Comparison of ENCODE assay signal across 32 cellular contexts in the genomic region with DNA sequence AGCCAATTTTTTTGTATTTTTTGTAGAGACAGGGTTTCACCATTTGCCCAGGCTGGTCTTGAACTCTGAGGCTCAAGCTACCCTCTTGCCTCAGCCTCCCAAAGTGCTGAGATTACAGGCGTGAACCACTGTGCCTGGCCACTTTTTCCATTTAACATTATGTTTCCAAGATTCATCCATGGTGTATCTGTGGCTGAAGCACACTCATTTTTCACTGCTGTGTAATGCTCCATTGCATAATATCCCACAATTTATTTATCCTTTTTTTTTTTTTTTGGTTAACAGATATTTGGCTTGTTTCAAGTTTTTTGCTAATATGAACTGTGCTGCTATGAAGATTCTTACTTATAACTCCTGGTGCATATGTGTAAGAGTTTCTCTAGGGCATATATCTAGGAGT. TPM values are rescaled to one million over a fixed set of nuclear protein-coding genes. Genes with fewer than 3 reads are reported as not detected.
"Had no signal": no experiment of that assay in that cellular context is flagged by ENCODE, and none has a peak within 500 bp of the region (broad histone marks: within the 10 kb centered on the region; RNA-seq: fewer than 3 reads in every experiment).

No MANE protein-coding gene starts in this region.

- H3K4me3 Mint-ChIP-seq: dendritic cell treated with granulocyte-macrophage colony-stimulating factor and Interleukin-4, amounts not matched to agents 40 ng/mL and 50 ng/mL, for 4 days; memory B cell; stimulated activated effector memory CD8-positive, alpha-beta T cell treated with anti-CD3 and anti-CD28 coated beads, Interleukin-12 subunit alpha, Interleukin-12 subunit beta, amount 100 ng/mL, for 72 hours; type B pancreatic cell had no signal

- DNase-seq: colonic mucosa; effector CD8-positive, alpha-beta T cell; foreskin keratinocyte; heart left ventricle; kidney; mucosa of descending colon; naive thymus-derived CD4-positive, alpha-beta T cell; posterior cingulate gyrus; psoas muscle; stimulated activated CD4-positive, alpha-beta T cell treated with anti-CD3 and anti-CD28 coated beads, Interleukin-2, amount 100 ng/mL, for 24 hours; stimulated activated CD4-positive, alpha-beta T cell treated with anti-CD3 and anti-CD28 coated beads, Interleukin-4, amount 100 ng/mL, for 24 hours; stimulated activated naive CD4-positive, alpha-beta T cell treated with Interleukin-2 at 50 U/mL for 16 hours; stomach; testis; tibial artery had no signal

- H3K27me3 ChIP-seq: colonic mucosa, esophagus muscularis mucosa, foreskin keratinocyte, gastroesophageal sphincter, heart left ventricle, hepatocyte, neural progenitor cell, stomach, testis, tibial artery had no signal

- H3K27me3 Mint-ChIP-seq: dendritic cell treated with granulocyte-macrophage colony-stimulating factor and Interleukin-4, amounts not matched to agents 40 ng/mL and 50 ng/mL, for 4 days; memory B cell had no signal

- H3K27ac Mint-ChIP-seq: dendritic cell treated with granulocyte-macrophage colony-stimulating factor and Interleukin-4, amounts not matched to agents 40 ng/mL and 50 ng/mL, for 4 days; memory B cell; neural progenitor cell; stimulated activated effector memory CD8-positive, alpha-beta T cell treated with anti-CD3 and anti-CD28 coated beads, Interleukin-12 subunit alpha, Interleukin-12 subunit beta, amount 100 ng/mL, for 72 hours; type B pancreatic cell had no signal

- H3K9ac ChIP-seq: neural progenitor cell had no signal

- ATAC-seq: foreskin keratinocyte; gastroesophageal sphincter; heart left ventricle; left lobe of liver; mucosa of descending colon; naive thymus-derived CD4-positive, alpha-beta T cell; psoas muscle; sciatic nerve; stimulated activated effector memory CD8-positive, alpha-beta T cell treated with anti-CD3 and anti-CD28 coated beads, Interleukin-12 subunit alpha, Interleukin-12 subunit beta, amount 100 ng/mL, for 72 hours had no signal

- H3K36me3 Mint-ChIP-seq: memory B cell; neural progenitor cell; stimulated activated effector memory CD8-positive, alpha-beta T cell treated with anti-CD3 and anti-CD28 coated beads, Interleukin-12 subunit alpha, Interleukin-12 subunit beta, amount 100 ng/mL, for 72 hours; type B pancreatic cell had no signal

- H3K4me1 ChIP-seq: colonic mucosa had no signal

- H2AFZ ChIP-seq: neural progenitor cell had no signal

- H3K4me3 ChIP-seq: colonic mucosa, hepatocyte, lung, mucosa of descending colon, testis had no signal

- H3K9me3 Mint-ChIP-seq: dendritic cell treated with granulocyte-macrophage colony-stimulating factor and Interleukin-4, amounts not matched to agents 40 ng/mL and 50 ng/mL, for 4 days; memory B cell; naive thymus-derived CD4-positive, alpha-beta T cell; neural progenitor cell; stimulated activated effector memory CD8-positive, alpha-beta T cell treated with anti-CD3 and anti-CD28 coated beads, Interleukin-12 subunit alpha, Interleukin-12 subunit beta, amount 100 ng/mL, for 72 hours; type B pancreatic cell had no signal

- H3K27ac ChIP-seq: colonic mucosa, heart left ventricle, hepatocyte, neural progenitor cell, psoas muscle, stomach, testis had no signal

- H3K36me3 ChIP-seq: colonic mucosa, esophagus muscularis mucosa, gastroesophageal sphincter, heart left ventricle, neural progenitor cell, stomach, tibial artery had no signal

- H3K9me3 ChIP-seq: colonic mucosa, esophagus muscularis mucosa, gastroesophageal sphincter, heart left ventricle, mucosa of descending colon, psoas muscle, stomach, testis, tibial artery had no signal

RNA-seq across cellular contexts. Expression of a gene that starts 58.4 kb away (rescaled TPM):
- total RNA-seq: chondrocyte, endothelial cell of umbilical vein, esophagus muscularis mucosa, fibroblast of lung, foreskin keratinocyte, gastroesophageal sphincter, hepatocyte, osteoblast, psoas muscle, sciatic nerve, smooth muscle cell, testis, urinary bladder had no signal
- polyA plus RNA-seq: endothelial cell of umbilical vein; fibroblast of lung; heart left ventricle; naive thymus-derived CD4-positive, alpha-beta T cell; psoas muscle; smooth muscle cell; urinary bladder had no signal
